Comparison of ENCODE assay signal across 35 cellular contexts in the genomic region with DNA sequence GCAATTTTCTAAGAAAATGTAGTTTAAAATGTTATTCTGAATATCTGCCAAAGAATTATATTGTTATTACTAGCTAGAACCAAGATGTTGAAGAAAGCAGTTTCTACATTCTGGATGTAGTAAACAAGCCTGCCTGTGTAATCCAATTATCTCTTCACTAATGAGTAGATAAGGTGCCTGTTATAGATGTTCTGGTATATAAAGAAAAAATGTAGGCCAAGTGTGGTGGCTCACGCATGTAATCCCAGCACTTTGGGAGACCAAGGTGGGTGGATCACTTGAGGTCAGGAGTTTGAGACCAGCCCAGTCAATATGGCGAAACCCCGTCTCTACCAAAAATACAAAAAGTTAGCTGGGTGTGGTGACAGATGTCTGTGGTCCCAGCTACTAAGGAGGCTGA.
"Had no signal": no experiment of that assay in that cellular context is flagged by ENCODE, and none has a peak within 500 bp of the region (broad histone marks: within the 10 kb centered on the region; RNA-seq: fewer than 3 reads in every experiment).

No MANE protein-coding gene starts in this region.

- FAIRE-seq: colon had no signal

- ATAC-seq: activated naive CD4-positive, alpha-beta T cell treated with anti-CD3 and anti-CD28 coated beads, Interleukin-2, amount 50 U/mL, for 72 hours; activated T-cell treated with anti-CD3 and anti-CD28 coated beads, Interleukin-2, amount 50 U/mL, for 4 hours; PC-3; T-cell had no signal

- H3K9me3 ChIP-seq: Peyer's patch had no signal

- H3K4me3 ChIP-seq: Peyer's patch had no signal

- H3K27ac ChIP-seq: brain microvascular endothelial cell, Peyer's patch, VCaP had no signal

- H3K4me1 ChIP-seq: Peyer's patch had no signal

- DNase-seq: activated B cell treated with CpG ODN at 0.5 μM for 24 hours; activated CD4-positive, alpha-beta memory T cell treated with anti-CD3 and anti-CD28 coated beads, Interleukin-2, amount 10 ng/mL, durations not matched to agents 7 days and 5 days; activated CD4-positive, alpha-beta T cell treated with anti-CD3 and anti-CD28 coated beads for 4 hours; activated CD4-positive, alpha-beta T cell treated with anti-CD3 and anti-CD28 coated beads, Interleukin-2, amount 50 U/mL, for 1 hour; activated CD4-positive, CD25-positive, alpha-beta regulatory T cell treated with anti-CD3 and anti-CD28 coated beads, Interleukin-2, amount 50 U/mL, for 72 hours; activated CD8-positive, alpha-beta memory T cell treated with anti-CD3 and anti-CD28 coated beads for 24 hours; activated effector memory CD4-positive, alpha-beta T cell treated with Interleukin-2 at 50 U/mL for 16 hours; activated naive CD4-positive, alpha-beta T cell; activated T-cell treated with anti-CD3 and anti-CD28 coated beads, Interleukin-2, amount 50 U/mL, for 4 hours; amniotic stem cell; aorta; brain microvascular endothelial cell; central memory CD4-positive, alpha-beta T cell; Karpas-422; KBM-7; NCI-H1105; NCI-H1417 treated with DMSO at 0.1 percent for 48 hours; NCI-H187 treated with DMSO at 0.1 percent for 48 hours; NCI-H2081; NCI-H2171 treated with DMSO at 0.1 percent for 48 hours; NCI-H2227 treated with DMSO at 0.1 percent for 48 hours; NCI-H446; NCI-H510A treated with DMSO at 0.1 percent for 48 hours; NCI-H69; NK-92 treated with Interleukin-12 subunit alpha and Interleukin-12 subunit beta, amount 100 ng/mL, for 24 hours; PC-3; Peyer's patch; RPMI8226; SIG-M5; T-cell; T-helper 2 cell; T-helper 9 cell had no signal

- H3K27me3 ChIP-seq: brain microvascular endothelial cell, Peyer's patch had no signal
